Comparison of ENCODE assay signal across 1 cellular context in the genomic region with DNA sequence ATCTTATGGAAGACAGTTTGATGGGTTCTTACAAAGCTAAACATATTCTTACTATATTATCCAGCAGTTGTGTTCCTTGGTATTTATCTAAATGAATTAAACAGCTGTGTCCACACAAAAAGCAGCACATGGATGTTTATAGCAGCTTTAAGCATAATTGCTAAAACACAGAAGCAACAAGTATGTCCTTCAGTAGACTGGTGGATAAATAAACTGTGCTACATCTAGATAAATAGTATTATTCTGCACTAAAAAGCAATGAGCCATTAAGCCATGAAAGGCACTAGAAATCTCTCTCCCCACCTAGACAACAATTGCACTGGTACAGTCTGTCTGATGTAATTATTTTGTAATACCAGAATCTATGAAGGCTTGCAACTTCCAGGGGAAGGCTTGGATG.
TF ChIP-seq lines count a peak whose summit lies in the region.

No MANE protein-coding gene starts in this region.

TF ChIP-seq in GM23338, 12 proteins besides CTCF, POLR2A, EP300 and RAD21 (continued from another document):
- TF ChIP-seq, protein P1, sequence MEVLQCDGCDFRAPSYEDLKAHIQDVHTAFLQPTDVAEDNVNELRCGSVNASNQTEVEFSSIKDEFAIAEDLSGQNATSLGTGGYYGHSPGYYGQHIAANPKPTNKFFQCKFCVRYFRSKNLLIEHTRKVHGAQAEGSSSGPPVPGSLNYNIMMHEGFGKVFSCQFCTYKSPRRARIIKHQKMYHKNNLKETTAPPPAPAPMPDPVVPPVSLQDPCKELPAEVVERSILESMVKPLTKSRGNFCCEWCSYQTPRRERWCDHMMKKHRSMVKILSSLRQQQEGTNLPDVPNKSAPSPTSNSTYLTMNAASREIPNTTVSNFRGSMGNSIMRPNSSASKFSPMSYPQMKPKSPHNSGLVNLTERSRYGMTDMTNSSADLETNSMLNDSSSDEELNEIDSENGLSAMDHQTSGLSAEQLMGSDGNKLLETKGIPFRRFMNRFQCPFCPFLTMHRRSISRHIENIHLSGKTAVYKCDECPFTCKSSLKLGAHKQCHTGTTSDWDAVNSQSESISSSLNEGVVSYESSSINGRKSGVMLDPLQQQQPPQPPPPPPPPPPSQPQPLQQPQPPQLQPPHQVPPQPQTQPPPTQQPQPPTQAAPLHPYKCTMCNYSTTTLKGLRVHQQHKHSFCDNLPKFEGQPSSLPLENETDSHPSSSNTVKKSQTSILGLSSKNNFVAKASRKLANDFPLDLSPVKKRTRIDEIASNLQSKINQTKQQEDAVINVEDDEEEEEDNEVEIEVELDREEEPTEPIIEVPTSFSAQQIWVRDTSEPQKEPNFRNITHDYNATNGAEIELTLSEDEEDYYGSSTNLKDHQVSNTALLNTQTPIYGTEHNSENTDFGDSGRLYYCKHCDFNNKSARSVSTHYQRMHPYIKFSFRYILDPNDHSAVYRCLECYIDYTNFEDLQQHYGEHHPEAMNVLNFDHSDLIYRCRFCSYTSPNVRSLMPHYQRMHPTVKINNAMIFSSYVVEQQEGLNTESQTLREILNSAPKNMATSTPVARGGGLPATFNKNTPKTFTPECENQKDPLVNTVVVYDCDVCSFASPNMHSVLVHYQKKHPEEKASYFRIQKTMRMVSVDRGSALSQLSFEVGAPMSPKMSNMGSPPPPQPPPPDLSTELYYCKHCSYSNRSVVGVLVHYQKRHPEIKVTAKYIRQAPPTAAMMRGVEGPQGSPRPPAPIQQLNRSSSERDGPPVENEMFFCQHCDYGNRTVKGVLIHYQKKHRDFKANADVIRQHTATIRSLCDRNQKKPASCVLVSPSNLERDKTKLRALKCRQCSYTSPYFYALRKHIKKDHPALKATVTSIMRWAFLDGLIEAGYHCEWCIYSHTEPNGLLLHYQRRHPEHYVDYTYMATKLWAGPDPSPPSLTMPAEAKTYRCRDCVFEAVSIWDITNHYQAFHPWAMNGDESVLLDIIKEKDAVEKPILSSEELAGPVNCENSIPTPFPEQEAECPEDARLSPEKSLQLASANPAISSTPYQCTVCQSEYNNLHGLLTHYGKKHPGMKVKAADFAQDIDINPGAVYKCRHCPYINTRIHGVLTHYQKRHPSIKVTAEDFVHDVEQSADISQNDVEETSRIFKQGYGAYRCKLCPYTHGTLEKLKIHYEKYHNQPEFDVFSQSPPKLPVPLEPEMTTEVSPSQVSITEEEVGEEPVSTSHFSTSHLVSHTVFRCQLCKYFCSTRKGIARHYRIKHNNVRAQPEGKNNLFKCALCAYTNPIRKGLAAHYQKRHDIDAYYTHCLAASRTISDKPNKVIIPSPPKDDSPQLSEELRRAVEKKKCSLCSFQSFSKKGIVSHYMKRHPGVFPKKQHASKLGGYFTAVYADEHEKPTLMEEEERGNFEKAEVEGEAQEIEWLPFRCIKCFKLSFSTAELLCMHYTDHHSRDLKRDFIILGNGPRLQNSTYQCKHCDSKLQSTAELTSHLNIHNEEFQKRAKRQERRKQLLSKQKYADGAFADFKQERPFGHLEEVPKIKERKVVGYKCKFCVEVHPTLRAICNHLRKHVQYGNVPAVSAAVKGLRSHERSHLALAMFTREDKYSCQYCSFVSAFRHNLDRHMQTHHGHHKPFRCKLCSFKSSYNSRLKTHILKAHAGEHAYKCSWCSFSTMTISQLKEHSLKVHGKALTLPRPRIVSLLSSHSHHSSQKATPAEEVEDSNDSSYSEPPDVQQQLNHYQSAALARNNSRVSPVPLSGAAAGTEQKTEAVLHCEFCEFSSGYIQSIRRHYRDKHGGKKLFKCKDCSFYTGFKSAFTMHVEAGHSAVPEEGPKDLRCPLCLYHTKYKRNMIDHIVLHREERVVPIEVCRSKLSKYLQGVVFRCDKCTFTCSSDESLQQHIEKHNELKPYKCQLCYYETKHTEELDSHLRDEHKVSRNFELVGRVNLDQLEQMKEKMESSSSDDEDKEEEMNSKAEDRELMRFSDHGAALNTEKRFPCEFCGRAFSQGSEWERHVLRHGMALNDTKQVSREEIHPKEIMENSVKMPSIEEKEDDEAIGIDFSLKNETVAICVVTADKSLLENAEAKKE (CRISPR knock-in tag; IDR thresholded peaks at IDR 0.05): no peak
- TF ChIP-seq STAT1 (IDR thresholded peaks at IDR 0.05; ENCODE audit: unreplicated experiment): no peak
- TF ChIP-seq, protein P2, sequence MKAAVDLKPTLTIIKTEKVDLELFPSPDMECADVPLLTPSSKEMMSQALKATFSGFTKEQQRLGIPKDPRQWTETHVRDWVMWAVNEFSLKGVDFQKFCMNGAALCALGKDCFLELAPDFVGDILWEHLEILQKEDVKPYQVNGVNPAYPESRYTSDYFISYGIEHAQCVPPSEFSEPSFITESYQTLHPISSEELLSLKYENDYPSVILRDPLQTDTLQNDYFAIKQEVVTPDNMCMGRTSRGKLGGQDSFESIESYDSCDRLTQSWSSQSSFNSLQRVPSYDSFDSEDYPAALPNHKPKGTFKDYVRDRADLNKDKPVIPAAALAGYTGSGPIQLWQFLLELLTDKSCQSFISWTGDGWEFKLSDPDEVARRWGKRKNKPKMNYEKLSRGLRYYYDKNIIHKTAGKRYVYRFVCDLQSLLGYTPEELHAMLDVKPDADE (IDR thresholded peaks at IDR 0.05): no peak
- no peak for TF ChIP-seq NANOG (IDR thresholded peaks at IDR 0.05; ENCODE audit: borderline replicate concordance)
- no peak for TF ChIP-seq ZNF114 (CRISPR knock-in tag; IDR thresholded peaks at IDR 0.05)
